In the genomic region with DNA sequence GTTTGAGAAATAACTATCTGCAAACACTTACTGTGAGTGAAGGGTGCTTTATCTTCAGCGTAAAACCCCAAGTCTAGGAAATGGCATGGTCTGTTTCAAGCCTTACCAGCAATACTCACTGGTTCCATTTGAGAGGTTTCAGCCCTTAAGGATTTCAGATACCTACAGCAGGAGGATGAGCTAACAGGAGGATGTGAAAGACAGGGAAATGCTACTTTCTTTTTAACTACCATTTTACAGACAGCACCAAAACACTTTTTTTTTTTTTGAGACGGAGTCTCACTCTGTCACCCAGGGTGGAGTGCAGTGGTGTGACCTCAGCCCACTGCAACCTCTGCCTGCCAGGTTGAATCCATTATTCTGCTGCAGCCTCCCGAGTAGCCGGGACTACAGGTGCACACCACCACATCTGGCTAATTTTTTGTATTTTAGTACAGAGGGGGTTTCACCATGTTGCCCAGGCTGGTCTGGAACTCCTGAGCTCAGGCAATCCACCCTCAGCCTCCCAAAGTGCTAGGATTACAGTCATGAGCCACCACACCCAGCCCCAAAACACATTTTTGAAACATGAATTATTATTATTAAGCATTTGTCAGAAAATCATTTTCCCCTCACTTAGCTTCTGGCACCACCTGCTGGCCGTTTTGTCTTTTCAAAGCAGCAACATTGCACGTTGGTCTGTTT, we compare ENCODE assay signal across 8 cellular contexts.
A peak's percentile ranks its signal among the peaks of the same experiment; 100 is the strongest.
DNase-seq lines count a peak whose midpoint lies in the region; ATAC-seq and TF ChIP-seq lines count a peak whose summit lies in the region.

No MANE protein-coding gene starts in this region.

- CTCF ChIA-PET in AG04449 (lab: Yijun Ruan, JAX): interaction anchor here (0.7 to 13.0 kb wide), 74 partner anchors 9 to 600 kb away, joined by 3 to 312 read pairs (median 4); partner anchors contain the start of genes ABCB9, ARL6IP4 and OGFOD2

- H3K27me3 Mint-ChIP-seq in nephron (ENCODE audit: low read depth): no peaks in the 10 kb centered on the region
- H3K27me3 Mint-ChIP-seq in stimulated activated naive CD8-positive, alpha-beta T cell treated with anti-CD3 and anti-CD28 coated beads, Interleukin-15, Interleukin-2, amounts not matched to agents 100 ng/mL and 50 ng/mL, for 24 hours: no peaks in the 10 kb centered on the region

- peaks cover 18% of the 10 kb centered on the region for H3K36me3 Mint-ChIP-seq in nephron (ENCODE audit: low read depth)
- peaks cover 52% of the 10 kb centered on the region for H3K36me3 Mint-ChIP-seq in stimulated activated naive CD8-positive, alpha-beta T cell treated with anti-CD3 and anti-CD28 coated beads, Interleukin-15, Interleukin-2, amounts not matched to agents 100 ng/mL and 50 ng/mL, for 24 hours (ENCODE audit: low read depth)

- H3K27ac Mint-ChIP-seq in nephron: peak overlapping the region in 1 of 3 experiments; percentile 9
- peak overlapping the region; percentile 89 for H3K27ac Mint-ChIP-seq in stimulated activated naive CD8-positive, alpha-beta T cell treated with anti-CD3 and anti-CD28 coated beads, Interleukin-15, Interleukin-2, amounts not matched to agents 100 ng/mL and 50 ng/mL, for 24 hours

- H3K9me3 Mint-ChIP-seq in nephron: no peaks in the 10 kb centered on the region
- no peaks in the 10 kb centered on the region for H3K9me3 Mint-ChIP-seq in stimulated activated naive CD8-positive, alpha-beta T cell treated with anti-CD3 and anti-CD28 coated beads, Interleukin-15, Interleukin-2, amounts not matched to agents 100 ng/mL and 50 ng/mL, for 24 hours

- no peak for ATAC-seq in HG02973 (IDR thresholded peaks at IDR 0.05; ENCODE audit: unreplicated experiment)

- in situ Hi-C loops in GM13976 (cut with MboI; ENCODE audit: low sequenced_read_pairs, unreplicated experiment): loop anchor here (25.0 kb wide), 1 partner anchor 375 kb away; no protein-coding TSS in a partner anchor

- peaks cover 30% of the 10 kb centered on the region for H3K4me1 Mint-ChIP-seq in nephron
- peaks cover 70% of the 10 kb centered on the region for H3K4me1 Mint-ChIP-seq in stimulated activated naive CD8-positive, alpha-beta T cell treated with anti-CD3 and anti-CD28 coated beads, Interleukin-15, Interleukin-2, amounts not matched to agents 100 ng/mL and 50 ng/mL, for 24 hours (ENCODE audit: low read depth)

- DNase-seq in AG04449 (ENCODE audit: low read depth, low spot score) (no peak), GM13976 (ENCODE audit: low spot score) (peak; percentile 52), NCI-H748 (lab: John Stamatoyannopoulos, UW; ENCODE audit: unreplicated experiment) (peak; percentile 59), epithelial cell of prostate (ENCODE audit: low read depth, low spot score) (no peak)
- DNase-seq in activated CD8-positive, alpha-beta memory T cell treated with anti-CD3 and anti-CD28 coated beads, Interleukin-2, amount 50 U/mL, for 1 hour (ENCODE audit: extremely low read depth): peak; percentile 47

- H3K4me3 Mint-ChIP-seq in nephron: peak overlapping the region; percentile 37 to 62 (median 52)
- peak overlapping the region; percentile 69 for H3K4me3 Mint-ChIP-seq in stimulated activated naive CD8-positive, alpha-beta T cell treated with anti-CD3 and anti-CD28 coated beads, Interleukin-15, Interleukin-2, amounts not matched to agents 100 ng/mL and 50 ng/mL, for 24 hours

- POLR2A ChIA-PET in AG04449 (lab: Yijun Ruan, JAX): interaction anchor here (0.7 to 1.2 kb wide), 5 partner anchors 13 to 261 kb away, joined by 3 to 6 read pairs (median 3); no protein-coding TSS in a partner anchor

- TF ChIP-seq CTCF in AG04449 (IDR thresholded peaks at IDR 0.05; ENCODE audit: insufficient read depth, low read length, missing control alignments) (peak; percentile 66), GM13976 (IDR thresholded peaks at IDR 0.05; ENCODE audit: borderline replicate concordance, control extremely low read depth, extremely low read depth, insufficient read depth, missing control alignments) (peak; percentile 49), nephron (IDR thresholded peaks at IDR 0.05; ENCODE audit: unreplicated experiment in 3 of 3) (peak; percentile 64 to 74 (median 67))

- no peak overlapping the region for H3K4me3 ChIP-seq in AG04449 (ENCODE audit: low read depth, low read length)

- peak overlapping the region; percentile 55 for H3K27ac ChIP-seq in epithelial cell of prostate

Comparison
In these comparisons a context has a peak if more than half of its experiments do, and no peak if none do; other contexts are left out.
1. DNase-seq: peak in GM13976 (single experiment), NCI-H748 (single experiment) and activated CD8-positive, alpha-beta memory T cell treated with anti-CD3 and anti-CD28 coated beads, Interleukin-2, amount 50 U/mL, for 1 hour (single experiment); none in AG04449 (single experiment) and epithelial cell of prostate (single experiment).
2. Peak in every context shown above with its lines, with median percentiles within 50 percentile points of each other: CTCF ChIP-seq.